In the genomic region with DNA sequence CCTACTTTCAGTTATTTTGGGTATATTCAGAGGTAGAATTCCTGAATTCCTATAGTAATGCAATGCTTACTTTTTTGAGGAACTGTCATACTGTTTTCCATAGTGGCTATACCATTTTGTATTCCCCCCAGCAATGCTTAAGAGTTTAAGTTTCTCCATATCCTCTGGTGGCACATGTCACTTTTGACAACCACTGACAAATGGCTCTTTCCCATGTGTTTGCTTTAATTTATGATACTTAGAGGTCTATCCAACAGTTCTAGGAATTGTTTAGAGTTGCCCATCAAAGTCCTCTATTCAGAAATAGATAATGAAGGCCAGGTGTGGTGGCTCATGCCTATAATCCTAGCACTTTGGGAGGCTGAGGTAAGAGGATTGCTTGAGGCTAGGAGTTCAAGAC, we compare ENCODE assay signal across 30 cellular contexts.
DNase-seq lines count a peak whose midpoint lies in the region; ATAC-seq, FAIRE-seq and TF ChIP-seq lines count a peak whose summit lies in the region.
"Had no signal": no experiment of that assay in that cellular context is flagged by ENCODE, and none has a peak within 500 bp of the region (broad histone marks: within the 10 kb centered on the region; RNA-seq: fewer than 3 reads in every experiment).

No MANE protein-coding gene starts in this region.

- TF ChIP-seq RAD21 in HepG2 (CRISPR knock-in tag; IDR thresholded peaks at IDR 0.05) (no peak), K562 (CRISPR knock-in tag; conservative IDR thresholded peaks at IDR 0.05 in 1 of 2, IDR thresholded peaks at IDR 0.05 in 1 of 2) (no peak)

- TF ChIP-seq POLR2A in HepG2 (IDR thresholded peaks at IDR 0.05; ENCODE audit: insufficient read depth in 1 of 2, low read depth in 2 of 2, low read length in 2 of 2) (no peak), right lobe of liver (IDR thresholded peaks at IDR 0.05) (no peak), K562 (conservative IDR thresholded peaks at IDR 0.05) (no peak)

- H3K9ac ChIP-seq in HepG2 (ENCODE audit: insufficient read depth, low read depth, low read length), result no peak overlapping the region
- H3K9ac ChIP-seq in K562 (ENCODE audit: insufficient read depth in 1 of 2, low read depth in 2 of 2, low read length in 2 of 2), result no peak overlapping the region
- H3K9ac ChIP-seq: BLaER1; BLaER1 treated with 17β-estradiol and CSF1 and Interleukin-3, amounts not matched to agents 10 nM and 100 nM had no signal

- intact Hi-C loops in HepG2 (cut with micrococcal nuclease; ENCODE audit: unreplicated experiment) (no loop called here), right lobe of liver (cut with DNase I) (no loop called here), K562 (cut with micrococcal nuclease) (no loop called here)

- CTCF ChIA-PET in HepG2 (lab: Yijun Ruan, JAX; ENCODE audit: low intra/inter-chr PET ratio, low total read pairs), result no interaction called here
- CTCF ChIA-PET in K562 (lab: Yijun Ruan, JAX; ENCODE audit: low intra/inter-chr PET ratio), result no interaction called here

- H3K27ac ChIP-seq in HepG2 (ENCODE audit: extremely low read length, insufficient read depth, low read length), result no peak overlapping the region
- no peak overlapping the region for H3K27ac ChIP-seq in right lobe of liver
- no peak overlapping the region for H3K27ac ChIP-seq in K562 (ENCODE audit: extremely low read depth, low read depth, low read length)
- H3K27ac ChIP-seq: 22Rv1; A549; BLaER1; BLaER1 treated with 17β-estradiol and CSF1 and Interleukin-3, amounts not matched to agents 10 nM and 100 nM; C4-2B had no signal

- H3K4me3 ChIP-seq in HepG2 (replicated peaks in 1 of 3; ENCODE audit: insufficient read depth in 1 of 3, low read depth in 2 of 3, low read length in 3 of 3) (no peak overlapping the region), right lobe of liver (no peak overlapping the region), K562 (no peak overlapping the region)
- H3K4me3 ChIP-seq: A549; BLaER1; BLaER1 treated with 17β-estradiol and CSF1 and Interleukin-3, amounts not matched to agents 10 nM and 100 nM had no signal

- H2AFZ ChIP-seq in HepG2 (ENCODE audit: low read length), result no peak overlapping the region
- no peak overlapping the region for H2AFZ ChIP-seq in K562 (ENCODE audit: low read depth, low read length)

- DNase-seq in HepG2 (ENCODE audit: low spot score), result no peak
- DNase-seq in right lobe of liver, result no peak
- no peak for DNase-seq in K562 (ENCODE audit: extremely low read depth in 1 of 4, low spot score in 3 of 4)
- no peak for DNase-seq in stimulated activated naive CD8-positive, alpha-beta T cell treated with anti-CD3 and anti-CD28 coated beads, Interleukin-15, Interleukin-2, amounts not matched to agents 100 U/mL and 50 U/mL, for 24 hours
- DNase-seq: 8988T; ACHN; AML-193; BE2C; C1 segment of cervical spinal cord; Caco-2; Calu3; CD4-positive, alpha-beta memory T cell; CD4-positive, alpha-beta T cell; CD4-positive, CD25-positive, alpha-beta regulatory T cell; CD8-positive, alpha-beta memory T cell; CD8-positive, alpha-beta T cell; DMS 273 treated with DMSO at 0.1 percent for 48 hours; DMS153; DMS53; DMS79; DMS79 treated with DMSO at 0.1 percent for 48 hours; DND-41; EL had no signal

- BruUV-seq in HepG2 (replicated peaks; lab: Mats Ljungman, UMichigan), result no TSS peak
- BruUV-seq in K562 (replicated peaks; lab: Mats Ljungman, UMichigan), result no TSS peak

- no peaks in the 10 kb centered on the region for H3K4me1 ChIP-seq in HepG2 (ENCODE audit: insufficient read depth, low read length)
- H3K4me1 ChIP-seq in right lobe of liver, result no peaks in the 10 kb centered on the region
- no peaks in the 10 kb centered on the region for H3K4me1 ChIP-seq in K562 (replicated peaks in 1 of 2; ENCODE audit: control insufficient read depth in 2 of 2, insufficient read depth in 2 of 2, low read length in 2 of 2)
- H3K4me1 ChIP-seq: A549; BE2C; BLaER1; BLaER1 treated with 17β-estradiol and CSF1 and Interleukin-3, amounts not matched to agents 10 nM and 100 nM; Caco-2 had no signal

- ATAC-seq in HepG2 (no peak), right lobe of liver (no peak), K562 (no peak)
- no peak for ATAC-seq in stimulated activated naive CD8-positive, alpha-beta T cell treated with anti-CD3 and anti-CD28 coated beads, Interleukin-15, Interleukin-2, amounts not matched to agents 100 U/mL and 50 U/mL, for 24 hours
- ATAC-seq: A549; CD8-positive, alpha-beta T cell had no signal

- in situ Hi-C loops in HepG2 (cut with HindIII; ENCODE audit: extremely low pct_ligation_motif_present, low pct_unique_long_range_greater_than_20kb) (no loop called here), K562 (cut with MboI) (no loop called here)

- TF ChIP-seq CTCF in HepG2 (CRISPR knock-in tag; IDR thresholded peaks at IDR 0.05), result no peak
- no peak for TF ChIP-seq CTCF in right lobe of liver (IDR thresholded peaks at IDR 0.05)
- no peak for TF ChIP-seq CTCF in K562 (IDR thresholded peaks at IDR 0.05 in 2 of 3, conservative IDR thresholded peaks at IDR 0.05 in 1 of 3; ENCODE audit: insufficient read depth in 2 of 3, low read depth in 1 of 3, low read length in 3 of 3)

- no peaks in the 10 kb centered on the region for H3K9me3 ChIP-seq in HepG2 (ENCODE audit: low read length)
- H3K9me3 ChIP-seq in right lobe of liver, result no peaks in the 10 kb centered on the region
- H3K9me3 ChIP-seq in K562 (replicated peaks; ENCODE audit: control insufficient read depth, insufficient read depth, low read depth, low read length), result no peaks in the 10 kb centered on the region
- H3K9me3 ChIP-seq: A549, BE2C, BLaER1 had no signal

- no peaks in the 10 kb centered on the region for H4K20me1 ChIP-seq in HepG2 (ENCODE audit: insufficient read depth, low read length)
- no peaks in the 10 kb centered on the region for H4K20me1 ChIP-seq in K562 (replicated peaks; ENCODE audit: control insufficient read depth, insufficient read depth, low read length)
- H4K20me1 ChIP-seq: BLaER1; BLaER1 treated with 17β-estradiol and CSF1 and Interleukin-3, amounts not matched to agents 10 nM and 100 nM had no signal

- POLR2A ChIA-PET in HepG2 (lab: Yijun Ruan, JAX) (no interaction called here), K562 (lab: Yijun Ruan, JAX) (no interaction called here)

- no peak for FAIRE-seq in HepG2 (lab: Jason Lieb, UNC)
- no peak for FAIRE-seq in K562 (lab: Jason Lieb, UNC)
- FAIRE-seq: A204.1, A549, D721Med had no signal

- H3K9me1 ChIP-seq in K562 (ENCODE audit: control insufficient read depth, insufficient read depth, low read length), result no peaks in the 10 kb centered on the region

- TF ChIP-seq EP300 in HepG2 (IDR thresholded peaks at IDR 0.05; ENCODE audit: low read depth in 2 of 2, low read length in 2 of 2), result no peak
- no peak for TF ChIP-seq EP300 in HepG2 (CRISPR knock-in tag; IDR thresholded peaks at IDR 0.05; ENCODE audit: borderline replicate concordance)
- no peak for TF ChIP-seq EP300 in K562 (IDR thresholded peaks at IDR 0.05; ENCODE audit: low read length)

- H3K36me3 ChIP-seq in HepG2 (replicated peaks in 1 of 2; ENCODE audit: control insufficient read depth in 1 of 2, insufficient read depth in 2 of 2, low read length in 2 of 2) (no peaks in the 10 kb centered on the region), right lobe of liver (no peaks in the 10 kb centered on the region), K562 (ENCODE audit: control insufficient read depth, insufficient read depth, low read length) (no peaks in the 10 kb centered on the region)
- H3K36me3 ChIP-seq: BE2C; BLaER1; BLaER1 treated with 17β-estradiol and CSF1 and Interleukin-3, amounts not matched to agents 10 nM and 100 nM had no signal

- H3K27me3 ChIP-seq in HepG2 (ENCODE audit: control insufficient read depth in 1 of 2, insufficient read depth in 2 of 2, low read length in 2 of 2) (no peaks in the 10 kb centered on the region), right lobe of liver (no peaks in the 10 kb centered on the region), K562 (ENCODE audit: control insufficient read depth in 2 of 2, insufficient read depth in 2 of 2, low read length in 2 of 2) (no peaks in the 10 kb centered on the region)
- H3K27me3 ChIP-seq: BE2C; BLaER1; BLaER1 treated with 17β-estradiol and CSF1 and Interleukin-3, amounts not matched to agents 10 nM and 100 nM had no signal

- H3K79me2 ChIP-seq in HepG2 (ENCODE audit: insufficient read depth, low read length) (no peaks in the 10 kb centered on the region), K562 (ENCODE audit: control insufficient read depth, insufficient read depth, low read length) (no peaks in the 10 kb centered on the region)

- H3K4me2 ChIP-seq in HepG2 (ENCODE audit: low read depth, low read length), result no peak overlapping the region
- H3K4me2 ChIP-seq in K562 (ENCODE audit: insufficient read depth, low read length), result no peak overlapping the region
- H3K4me2 ChIP-seq: A549; BLaER1; BLaER1 treated with 17β-estradiol and CSF1 and Interleukin-3, amounts not matched to agents 10 nM and 100 nM had no signal

TF ChIP-seq in HepG2, 621 proteins besides CTCF, POLR2A, EP300 and RAD21:
- TF ChIP-seq, protein P1, sequence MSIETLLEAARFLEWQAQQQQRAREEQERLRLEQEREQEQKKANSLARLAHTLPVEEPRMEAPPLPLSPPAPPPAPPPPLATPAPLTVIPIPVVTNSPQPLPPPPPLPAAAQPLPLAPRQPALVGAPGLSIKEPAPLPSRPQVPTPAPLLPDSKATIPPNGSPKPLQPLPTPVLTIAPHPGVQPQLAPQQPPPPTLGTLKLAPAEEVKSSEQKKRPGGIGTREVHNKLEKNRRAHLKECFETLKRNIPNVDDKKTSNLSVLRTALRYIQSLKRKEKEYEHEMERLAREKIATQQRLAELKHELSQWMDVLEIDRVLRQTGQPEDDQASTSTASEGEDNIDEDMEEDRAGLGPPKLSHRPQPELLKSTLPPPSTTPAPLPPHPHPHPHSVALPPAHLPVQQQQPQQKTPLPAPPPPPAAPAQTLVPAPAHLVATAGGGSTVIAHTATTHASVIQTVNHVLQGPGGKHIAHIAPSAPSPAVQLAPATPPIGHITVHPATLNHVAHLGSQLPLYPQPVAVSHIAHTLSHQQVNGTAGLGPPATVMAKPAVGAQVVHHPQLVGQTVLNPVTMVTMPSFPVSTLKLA (IDR thresholded peaks at IDR 0.05), result peak; percentile 65
- TF ChIP-seq ISX (CRISPR knock-in tag; conservative IDR thresholded peaks at IDR 0.05), result no peak

TF ChIP-seq in K562, 482 proteins besides CTCF, POLR2A, EP300 and RAD21 (continues in another document):
- TF ChIP-seq ATF1 (CRISPR knock-in tag; IDR thresholded peaks at IDR 0.05) (no peak), ATF1 (tag; IDR thresholded peaks at IDR 0.05) (no peak), OTX1 (CRISPR knock-in tag; IDR thresholded peaks at IDR 0.05) (no peak)
